Comparison of ENCODE assay signal across 28 cellular contexts in the genomic region with DNA sequence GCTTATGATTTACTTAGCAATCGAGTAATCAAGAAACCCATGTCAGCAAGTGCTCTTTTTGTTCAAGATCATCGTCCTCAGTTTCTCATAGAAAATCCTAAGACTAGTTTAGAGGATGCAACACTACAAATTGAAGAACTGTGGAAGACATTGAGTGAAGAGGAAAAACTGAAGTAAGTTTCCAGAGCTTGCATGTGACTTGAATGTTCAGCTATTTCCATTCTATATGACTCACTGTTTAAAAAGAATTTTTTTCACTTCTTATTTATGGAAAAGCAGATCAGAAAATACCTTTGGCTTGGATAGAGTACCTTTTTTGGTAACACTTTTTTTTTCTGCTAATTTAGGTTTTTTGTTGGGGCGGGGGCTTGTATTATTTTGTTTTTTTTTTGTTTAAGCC.
DNase-seq lines count a peak whose midpoint lies in the region; ATAC-seq, FAIRE-seq and TF ChIP-seq lines count a peak whose summit lies in the region.
"Had no signal": no experiment of that assay in that cellular context is flagged by ENCODE, and none has a peak within 500 bp of the region (broad histone marks: within the 10 kb centered on the region; RNA-seq: fewer than 3 reads in every experiment).

No MANE protein-coding gene starts in this region.

- in situ Hi-C loops in astrocyte of the spinal cord (cut with HindIII; ENCODE audit: low sequenced_read_pairs): no loop called here

- intact Hi-C loops in sciatic nerve (cut with DNase I): no loop called here

- ATAC-seq in HG02938 (IDR thresholded peaks at IDR 0.05; ENCODE audit: unreplicated experiment): no peak
- ATAC-seq in sciatic nerve: no peak
- ATAC-seq: gastroesophageal sphincter, left colon, right cardiac atrium had no signal

- no peak for TF ChIP-seq CTCF in astrocyte of the spinal cord (IDR thresholded peaks at IDR 0.05; ENCODE audit: low read depth, low read length)
- TF ChIP-seq CTCF in fibroblast of pulmonary artery (IDR thresholded peaks at IDR 0.05; ENCODE audit: low read length, missing control alignments): no peak

- peak; percentile 14 for FAIRE-seq in GM19239 (lab: Jason Lieb, UNC)
- FAIRE-seq: GM12892, H1, HTR-8/SVneo had no signal

- DNase-seq in AG08395 (ENCODE audit: low spot score) (peak; percentile 11), GM19239 (ENCODE audit: insufficient read length, low spot score) (no peak), astrocyte of the spinal cord (ENCODE audit: low read depth, low spot score) (peak; percentile 22), fibroblast of pulmonary artery (ENCODE audit: low read depth) (peak; percentile 10), SIG-M5 (lab: John Stamatoyannopoulos, UW) (no peak), sciatic nerve (ENCODE audit: low spot score) (no peak), amygdala (lab: John Stamatoyannopoulos, UW) (no peak)
- DNase-seq: activated CD4-positive, alpha-beta memory T cell treated with anti-CD3 and anti-CD28 coated beads for 36 hours; activated CD8-positive, alpha-beta memory T cell treated with anti-CD3 and anti-CD28 coated beads, Interleukin-2, amount 50 U/mL, for 4 hours; activated effector memory CD4-positive, alpha-beta T cell treated with Interleukin-2 at 50 U/mL for 16 hours; C1 segment of cervical spinal cord; KBM-7; left colon; NCI-H146; NCI-H446 treated with DMSO at 0.1 percent for 48 hours; NCI-H82; posterior cingulate gyrus; right cardiac atrium; RPMI8226; spleen; transverse colon had no signal

- H3K4me3 ChIP-seq in astrocyte of the spinal cord (ENCODE audit: low read depth, low read length) (no peak overlapping the region), fibroblast of pulmonary artery (replicated peaks; ENCODE audit: low read depth, low read length) (no peak overlapping the region)
- H3K4me3 ChIP-seq: gastroesophageal sphincter, hepatocyte, neural progenitor cell, spleen, transverse colon had no signal

Comparison
In these comparisons a context has a peak if more than half of its experiments do, and no peak if none do; other contexts are left out.
1. DNase-seq: peak in AG08395 (single experiment), astrocyte of the spinal cord (single experiment) and fibroblast of pulmonary artery (single experiment); none in GM19239 (single experiment), SIG-M5 (single experiment), sciatic nerve (single experiment) and amygdala (0 of 56).